ENCODE assay signal across 22 cellular contexts in genomic region chrX:37553476-37553875, GRCh38.
"Had no signal": no experiment of that assay in that cellular context is flagged by ENCODE, and none has a peak within 500 bp of the region (broad histone marks: within the 10 kb centered on the region; RNA-seq: fewer than 3 reads in every experiment).

No MANE protein-coding gene starts in this region.

- H3K9me3 ChIP-seq: SJSA1 had no signal

- H3K27ac ChIP-seq: KMS-11, SJSA1, SK-N-MC had no signal

- ATAC-seq: K562 had no signal

- H3K27ac Mint-ChIP-seq: IgD-negative memory B cell had no signal

- H3K4me3 Mint-ChIP-seq: IgD-negative memory B cell had no signal

- H3K27me3 ChIP-seq: SJSA1 had no signal

- DNase-seq: Kasumi-1, MM.1S, NCI-H1048, NCI-H1105, NCI-H1417, NCI-H1436 treated with DMSO at 0.1 percent for 48 hours, NCI-H1694, NCI-H187 treated with DMSO at 0.1 percent for 48 hours, NCI-H2029 treated with DMSO at 0.1 percent for 48 hours, NCI-H2171 treated with DMSO at 0.1 percent for 48 hours, NCI-H345, NCI-H446 treated with DMSO at 0.1 percent for 48 hours, NCI-H510A treated with DMSO at 0.1 percent for 48 hours, NCI-H526, Right ventricle myocardium superior, RPMI8226, SIG-M5 had no signal

- H3K9ac ChIP-seq: KMS-11 had no signal

- H3K36me3 ChIP-seq: SJSA1 had no signal

- H3K4me2 ChIP-seq: KMS-11 had no signal

- H3K36me3 Mint-ChIP-seq: IgD-negative memory B cell had no signal

- H3K4me3 ChIP-seq: K562, SJSA1, SK-N-MC had no signal

- H3K4me1 ChIP-seq: SJSA1 had no signal
